In genomic region chr6:169710009-169710408, GRCh38 we compare ENCODE assay signal across 19 cellular contexts. TPM values are rescaled to one million over a fixed set of nuclear protein-coding genes. Genes with fewer than 3 reads are reported as not detected.
A peak's percentile ranks its signal among the peaks of the same experiment; 100 is the strongest.
DNase-seq lines count a peak whose midpoint lies in the region; ATAC-seq, FAIRE-seq and TF ChIP-seq lines count a peak whose summit lies in the region.
"Had no signal": no experiment of that assay in that cellular context is flagged by ENCODE, and none has a peak within 500 bp of the region (broad histone marks: within the 10 kb centered on the region; RNA-seq: fewer than 3 reads in every experiment).

No MANE protein-coding gene starts in this region.

- intact Hi-C loops in CD4-positive, alpha-beta memory T cell (cut with micrococcal nuclease), result no loop called here

- CTCF ChIA-PET in CD4-positive, alpha-beta memory T cell (lab: Charles Lee; ENCODE audit: partially characterized antibody), result interaction anchor here (0.6 to 1.6 kb wide), 3 partner anchors 13 to 822 kb away, joined by 3 to 4 read pairs (median 4); no protein-coding TSS in a partner anchor

- H3K9me3 ChIP-seq in CD4-positive, alpha-beta memory T cell (ENCODE audit: control insufficient read depth in 1 of 2, low read length in 2 of 2), result no peaks in the 10 kb centered on the region
- H3K9me3 ChIP-seq: left ventricle myocardium inferior, psoas muscle, SJCRH30, uterus had no signal

- no peaks in the 10 kb centered on the region for H3K9me3 Mint-ChIP-seq in CD4-positive, alpha-beta memory T cell
- no peaks in the 10 kb centered on the region for H3K9me3 Mint-ChIP-seq in brain
- H3K9me3 Mint-ChIP-seq: GM23338, WTC11 had no signal

- peaks cover 12% of the 10 kb centered on the region for H3K4me1 ChIP-seq in CD4-positive, alpha-beta memory T cell (ENCODE audit: insufficient read depth, low read length)
- H3K4me1 ChIP-seq: SJCRH30, uterus had no signal

- peaks cover 33% of the 10 kb centered on the region for H3K36me3 ChIP-seq in CD4-positive, alpha-beta memory T cell (ENCODE audit: insufficient read depth, low read length)
- H3K36me3 ChIP-seq: uterus had no signal

- no peak overlapping the region for H3K27ac ChIP-seq in CD4-positive, alpha-beta memory T cell (ENCODE audit: low read depth, low read length)
- H3K27ac ChIP-seq: C4-2B, left ventricle myocardium inferior, psoas muscle, SJCRH30, uterus had no signal

- POLR2A ChIA-PET in CD4-positive, alpha-beta memory T cell (lab: Charles Lee; ENCODE audit: partially characterized antibody), result interaction anchor here (4.3 kb wide), 1 partner anchor 13 kb away, joined by 55 read pairs; the partner anchor contains the start of gene PHF10

- FAIRE-seq in GM18507 (lab: Jason Lieb, UNC), result peak; percentile 15

- no peaks in the 10 kb centered on the region for H3K27me3 Mint-ChIP-seq in CD4-positive, alpha-beta memory T cell
- no peaks in the 10 kb centered on the region for H3K27me3 Mint-ChIP-seq in brain

- H3K4me3 ChIP-seq in CD4-positive, alpha-beta memory T cell (ENCODE audit: low read length in 2 of 2), result no peak overlapping the region
- H3K4me3 ChIP-seq: GM23338, left ventricle myocardium inferior, psoas muscle, SJCRH30, uterus had no signal

- H3K4me3 Mint-ChIP-seq in CD4-positive, alpha-beta memory T cell, result no peak overlapping the region
- H3K4me3 Mint-ChIP-seq in brain, result no peak overlapping the region
- H3K4me3 Mint-ChIP-seq: GM23338, WTC11 had no signal

- H3K4me1 Mint-ChIP-seq in CD4-positive, alpha-beta memory T cell, result peaks cover 15 to 32% (median 19%) of the 10 kb centered on the region in 4 donors
- peaks cover 29% of the 10 kb centered on the region for H3K4me1 Mint-ChIP-seq in brain

- no peak for ATAC-seq in HG02973 (IDR thresholded peaks at IDR 0.05; ENCODE audit: unreplicated experiment)
- ATAC-seq: GM23338; psoas muscle; stimulated activated naive CD8-positive, alpha-beta T cell treated with anti-CD3 and anti-CD28 coated beads, Interleukin-15, Interleukin-2, amounts not matched to agents 100 U/mL and 50 U/mL, for 24 hours; WTC11 had no signal

- peak overlapping the region in 4 of 7 donors; percentile 3 to 60 (median 18) for H3K27ac Mint-ChIP-seq in CD4-positive, alpha-beta memory T cell
- peak overlapping the region in 3 of 5 experiments; percentile 15 to 55 (median 18) for H3K27ac Mint-ChIP-seq in brain
- H3K27ac Mint-ChIP-seq: GM23338, WTC11 had no signal

- DNase-seq in CD4-positive, alpha-beta memory T cell, result no peak
- DNase-seq in GM18507 (ENCODE audit: extremely low spot score, insufficient read length, low read depth), result no peak
- no peak for DNase-seq in NCI-H345 treated with DMSO at 0.1 percent for 48 hours (lab: John Stamatoyannopoulos, UW; ENCODE audit: unreplicated experiment)
- DNase-seq: activated CD4-positive, alpha-beta T cell treated with anti-CD3 and anti-CD28 coated beads, Interleukin-2, amount 50 U/mL, for 48 hours; glutamatergic neuron; islet precursor cell; left ventricle myocardium inferior; NCI-H1048; NCI-H1694; nucleus accumbens; psoas muscle; SJCRH30; stimulated activated naive CD8-positive, alpha-beta T cell treated with anti-CD3 and anti-CD28 coated beads, Interleukin-15, Interleukin-2, amounts not matched to agents 100 U/mL and 50 U/mL, for 24 hours; uterus had no signal

- H3K27me3 ChIP-seq in CD4-positive, alpha-beta memory T cell (ENCODE audit: insufficient read depth, low read length), result no peaks in the 10 kb centered on the region
- H3K27me3 ChIP-seq: SJCRH30, uterus had no signal

- no peak for TF ChIP-seq CTCF in brain (conservative IDR thresholded peaks at IDR 0.05)

- H3K36me3 Mint-ChIP-seq in CD4-positive, alpha-beta memory T cell, result peaks cover 27 to 56% of the 10 kb centered on the region in 2 donors
- peaks cover 38% of the 10 kb centered on the region for H3K36me3 Mint-ChIP-seq in brain

RNA-seq across cellular contexts. Expression of gene C6orf120, which starts 8.1 kb away (rescaled TPM):
- total RNA-seq in CD4-positive, alpha-beta memory T cell, result 10 to 100 TPM; 32.9 to 35.9 TPM
- polyA plus RNA-seq in CD4-positive, alpha-beta memory T cell, result 10 to 100 TPM in 1 of 2 donors, 1 to 10 TPM in 1; 8.3 to 11.0 TPM
- 4.4 TPM for polyA plus RNA-seq in brain (ENCODE audit: insufficient read depth, low read depth, low replicate concordance)

RNA-seq across cellular contexts. Expression of gene WDR27, which starts 8.2 kb away (rescaled TPM):
- 10 to 100 TPM; 73.0 to 82.8 TPM for total RNA-seq in CD4-positive, alpha-beta memory T cell
- 1 to 10 TPM; 5.9 to 6.7 TPM for polyA plus RNA-seq in CD4-positive, alpha-beta memory T cell
- 3.0 TPM for polyA plus RNA-seq in brain (ENCODE audit: insufficient read depth, low read depth, low replicate concordance)

RNA-seq across cellular contexts. Expression of gene PHF10, which starts 14.3 kb away (rescaled TPM):
- 100 to 1,000 TPM; 106 to 108 TPM for total RNA-seq in CD4-positive, alpha-beta memory T cell
- polyA plus RNA-seq in CD4-positive, alpha-beta memory T cell, result 10 to 100 TPM; 17.5 to 24.0 TPM
- 83.0 TPM for polyA plus RNA-seq in brain (ENCODE audit: insufficient read depth, low read depth, low replicate concordance)

RNA-seq across cellular contexts. Expression of gene DYNLT2, which starts 41.4 kb away (rescaled TPM):
- 1 to 10 TPM; 4.6 to 6.9 TPM for total RNA-seq in CD4-positive, alpha-beta memory T cell
- 1 to 10 TPM in 1 of 2 donors, under 1 TPM in 1; 0.56 to 1.5 TPM for polyA plus RNA-seq in CD4-positive, alpha-beta memory T cell
- polyA plus RNA-seq in brain (ENCODE audit: insufficient read depth, low read depth, low replicate concordance), result 1.6 TPM

RNA-seq across cellular contexts. Expression of gene ERMARD, which starts 41.4 kb away (rescaled TPM):
- total RNA-seq in CD4-positive, alpha-beta memory T cell, result 10 to 100 TPM; 33.4 to 41.4 TPM
- 10 to 100 TPM; 11.0 to 11.9 TPM for polyA plus RNA-seq in CD4-positive, alpha-beta memory T cell
- polyA plus RNA-seq in brain (ENCODE audit: insufficient read depth, low read depth, low replicate concordance), result 11.0 TPM
